Comparison of ENCODE assay signal across 11 cellular contexts in genomic region chr12:47805417-47805816, GRCh38. TPM values are rescaled to one million over a fixed set of nuclear protein-coding genes. Genes with fewer than 3 reads are reported as not detected.
DNase-seq lines count a peak whose midpoint lies in the region; ATAC-seq and TF ChIP-seq lines count a peak whose summit lies in the region.
"Had no signal": no experiment of that assay in that cellular context is flagged by ENCODE, and none has a peak within 500 bp of the region (broad histone marks: within the 10 kb centered on the region; RNA-seq: fewer than 3 reads in every experiment).

No MANE protein-coding gene starts in this region.

- ATAC-seq in activated naive CD4-positive, alpha-beta T cell treated with anti-CD3 and anti-CD28 coated beads, Interleukin-2, amount 50 U/mL, for 72 hours: no peak
- no peak for ATAC-seq in stimulated activated naive CD8-positive, alpha-beta T cell treated with anti-CD3 and anti-CD28 coated beads, Interleukin-15, amount 100 ng/mL, for 72 hours
- no peak for ATAC-seq in HG03045 (IDR thresholded peaks at IDR 0.05; ENCODE audit: unreplicated experiment)

- peaks cover 83% of the 10 kb centered on the region for H3K4me1 ChIP-seq in KMS-11 (ENCODE audit: low read depth, poor library complexity, severe bottlenecking)

- peaks cover 17 to 44% of the 10 kb centered on the region in 2 donors for H3K36me3 Mint-ChIP-seq in activated naive CD4-positive, alpha-beta T cell treated with anti-CD3 and anti-CD28 coated beads, Interleukin-2, amount 50 U/mL, for 72 hours
- no peaks in the 10 kb centered on the region for H3K36me3 Mint-ChIP-seq in immature natural killer cell

- H3K27ac Mint-ChIP-seq in activated naive CD4-positive, alpha-beta T cell treated with anti-CD3 and anti-CD28 coated beads, Interleukin-2, amount 50 U/mL, for 72 hours: peak overlapping the region; percentile 89 to 100
- H3K27ac Mint-ChIP-seq in immature natural killer cell: peak overlapping the region in 5 of 6 donors; percentile 26 to 97 (median 72)
- peak overlapping the region; percentile 91 to 94 for H3K27ac Mint-ChIP-seq in stimulated activated naive CD8-positive, alpha-beta T cell treated with anti-CD3 and anti-CD28 coated beads, Interleukin-15, amount 100 ng/mL, for 72 hours

- peaks cover 97 to 100% of the 10 kb centered on the region in 2 donors for H3K4me1 Mint-ChIP-seq in immature natural killer cell
- H3K4me1 Mint-ChIP-seq in stimulated activated naive CD8-positive, alpha-beta T cell treated with anti-CD3 and anti-CD28 coated beads, Interleukin-15, amount 100 ng/mL, for 72 hours: peaks cover 100% of the 10 kb centered on the region

- H3K79me2 ChIP-seq in KMS-11 (ENCODE audit: insufficient read depth, low read depth): peaks cover 93% of the 10 kb centered on the region

- H3K4me2 ChIP-seq in KMS-11: peak overlapping the region; percentile 95

- no peak for DNase-seq in activated naive CD4-positive, alpha-beta T cell treated with anti-CD3 and anti-CD28 coated beads, Interleukin-2, amount 50 U/mL, for 72 hours (ENCODE audit: low spot score in 2 of 2)
- no peak for DNase-seq in immature natural killer cell
- DNase-seq in stimulated activated naive CD8-positive, alpha-beta T cell treated with anti-CD3 and anti-CD28 coated beads, Interleukin-15, amount 100 ng/mL, for 72 hours: no peak
- no peak for DNase-seq in NCI-H774 (lab: John Stamatoyannopoulos, UW)
- DNase-seq in hypothalamus (lab: John Stamatoyannopoulos, UW): no peak
- DNase-seq: effector CD8-positive, alpha-beta T cell; EL; HCEC 1CT; NCI-H1436 treated with DMSO at 0.1 percent for 48 hours had no signal

- no peak overlapping the region for H3K9ac ChIP-seq in KMS-11

- no peaks in the 10 kb centered on the region for H3K27me3 ChIP-seq in KMS-11 (ENCODE audit: insufficient read depth, low read depth)

- no peak overlapping the region; the same call in 1 of the 2 replicates for H3K27ac ChIP-seq in KMS-11

- H3K4me3 Mint-ChIP-seq in immature natural killer cell: peak overlapping the region in 3 of 5 donors; percentile 28 to 44 (median 33)
- H3K4me3 Mint-ChIP-seq in stimulated activated naive CD8-positive, alpha-beta T cell treated with anti-CD3 and anti-CD28 coated beads, Interleukin-15, amount 100 ng/mL, for 72 hours: peak overlapping the region; percentile 78 to 95

- no peaks in the 10 kb centered on the region for H3K9me3 Mint-ChIP-seq in activated naive CD4-positive, alpha-beta T cell treated with anti-CD3 and anti-CD28 coated beads, Interleukin-2, amount 50 U/mL, for 72 hours
- H3K9me3 Mint-ChIP-seq in immature natural killer cell: no peaks in the 10 kb centered on the region
- no peaks in the 10 kb centered on the region for H3K9me3 Mint-ChIP-seq in stimulated activated naive CD8-positive, alpha-beta T cell treated with anti-CD3 and anti-CD28 coated beads, Interleukin-15, amount 100 ng/mL, for 72 hours

- H3K36me3 ChIP-seq in KMS-11 (ENCODE audit: insufficient read depth): no peaks in the 10 kb centered on the region; the same call in 1 of the 2 replicates

- H2AFZ ChIP-seq in KMS-11 (ENCODE audit: low read depth): no peak overlapping the region

- TF ChIP-seq CTCF in KMS-11 (conservative IDR thresholded peaks at IDR 0.05; ENCODE audit: low read depth, low read length): no peak

- H4K20me1 ChIP-seq in KMS-11 (ENCODE audit: insufficient read depth): no peaks in the 10 kb centered on the region

- H3K4me3 ChIP-seq in KMS-11 (IDR thresholded peaks at IDR 0.05; ENCODE audit: insufficient read depth, low read depth, low read length): no peak overlapping the region

- H3K27me3 Mint-ChIP-seq in immature natural killer cell (ENCODE audit: low read depth in 3 of 3): peaks cover 2 to 8% (median 8%) of the 10 kb centered on the region in 3 donors
- no peaks in the 10 kb centered on the region for H3K27me3 Mint-ChIP-seq in stimulated activated naive CD8-positive, alpha-beta T cell treated with anti-CD3 and anti-CD28 coated beads, Interleukin-15, amount 100 ng/mL, for 72 hours

RNA-seq across cellular contexts. Expression of gene HDAC7, which starts 14.3 kb away (rescaled TPM):
- 100 to 1,000 TPM; 285 to 334 TPM for total RNA-seq in activated naive CD4-positive, alpha-beta T cell treated with anti-CD3 and anti-CD28 coated beads, Interleukin-2, amount 50 U/mL, for 72 hours
- polyA plus RNA-seq in immature natural killer cell: 10 to 100 TPM in 2 of 3 donors, 1 to 10 TPM in 1; 5.9 to 29.1 (median 11.5) TPM

RNA-seq across cellular contexts. Expression of gene SLC48A1, which starts 32.4 kb away (rescaled TPM):
- 1 to 10 TPM; 5.2 to 7.4 TPM for total RNA-seq in activated naive CD4-positive, alpha-beta T cell treated with anti-CD3 and anti-CD28 coated beads, Interleukin-2, amount 50 U/mL, for 72 hours
- 1 to 10 TPM in 2 of 3 donors, under 1 TPM in 1; 0.54 to 5.6 (median 3.1) TPM for polyA plus RNA-seq in immature natural killer cell

RNA-seq across cellular contexts. Expression of gene RAPGEF3, which starts 46.7 kb away (rescaled TPM):
- total RNA-seq in activated naive CD4-positive, alpha-beta T cell treated with anti-CD3 and anti-CD28 coated beads, Interleukin-2, amount 50 U/mL, for 72 hours: 1 to 10 TPM; 1.1 to 2.7 TPM
- polyA plus RNA-seq in immature natural killer cell: under 1 TPM in 1 of 3 donors, not detected in 2; 0.25 TPM
